18 cellular contexts compared by ENCODE assay signal in genomic region chr17:71987634-71988033, GRCh38.
A peak's percentile ranks its signal among the peaks of the same experiment; 100 is the strongest.
DNase-seq lines count a peak whose midpoint lies in the region; ATAC-seq and TF ChIP-seq lines count a peak whose summit lies in the region.
"Had no signal": no experiment of that assay in that cellular context is flagged by ENCODE, and none has a peak within 500 bp of the region (broad histone marks: within the 10 kb centered on the region; RNA-seq: fewer than 3 reads in every experiment).

No MANE protein-coding gene starts in this region.

- no peak overlapping the region for H3K27ac ChIP-seq in RWPE1
- H3K27ac ChIP-seq: heart left ventricle, HL-60, lower lobe of right lung, neutrophil had no signal

- POLR2A ChIA-PET in RWPE1 (lab: Yijun Ruan, JAX; ENCODE audit: low non-redundant PET) = no interaction called here

- CTCF ChIA-PET in RWPE1 (lab: Yijun Ruan, JAX) = interaction anchor here (0.7 kb wide), 1 partner anchor 176 kb away, joined by 4 read pairs; no protein-coding TSS in a partner anchor

- peak; percentile 46 for DNase-seq in RWPE1 (ENCODE audit: low spot score)
- peak; percentile 9 for DNase-seq in iris pigment epithelial cell (ENCODE audit: low read depth)
- DNase-seq in NCI-H2081 treated with DMSO at 0.1 percent for 48 hours (lab: John Stamatoyannopoulos, UW) = no peak
- DNase-seq in NCI-H146 treated with DMSO at 0.1 percent for 48 hours (lab: John Stamatoyannopoulos, UW; ENCODE audit: unreplicated experiment) = no peak
- no peak for DNase-seq in activated gamma-delta T cell (lab: John Stamatoyannopoulos, UW)
- no peak for DNase-seq in inferior parietal cortex (ENCODE audit: extremely low spot score)
- DNase-seq: activated CD4-positive, alpha-beta T cell treated with anti-CD3 and anti-CD28 coated beads for 1 hour; CD4-positive, alpha-beta T cell; effector CD4-positive, alpha-beta T cell; GF-D8; heart left ventricle; lower lobe of right lung; substantia nigra; T-cell had no signal

- ATAC-seq in GM18498 (IDR thresholded peaks at IDR 0.05; ENCODE audit: unreplicated experiment) = peak; percentile 63
- peak; percentile 59 for ATAC-seq in HG02943 (IDR thresholded peaks at IDR 0.05; ENCODE audit: low read depth, unreplicated experiment)
- ATAC-seq: heart left ventricle, lower lobe of right lung, T-cell had no signal

- no peak for TF ChIP-seq CTCF in RWPE1 (conservative IDR thresholded peaks at IDR 0.05; ENCODE audit: low read depth)

Comparison
In these comparisons a context has a peak if more than half of its experiments do, and no peak if none do; other contexts are left out.
1. DNase-seq: peak in RWPE1 (single experiment) and iris pigment epithelial cell (single experiment); none in NCI-H2081 treated with DMSO at 0.1 percent for 48 hours (single experiment), NCI-H146 treated with DMSO at 0.1 percent for 48 hours (single experiment), activated gamma-delta T cell (single experiment) and inferior parietal cortex (single experiment).